1 cellular context compared by ENCODE assay signal in the genomic region with DNA sequence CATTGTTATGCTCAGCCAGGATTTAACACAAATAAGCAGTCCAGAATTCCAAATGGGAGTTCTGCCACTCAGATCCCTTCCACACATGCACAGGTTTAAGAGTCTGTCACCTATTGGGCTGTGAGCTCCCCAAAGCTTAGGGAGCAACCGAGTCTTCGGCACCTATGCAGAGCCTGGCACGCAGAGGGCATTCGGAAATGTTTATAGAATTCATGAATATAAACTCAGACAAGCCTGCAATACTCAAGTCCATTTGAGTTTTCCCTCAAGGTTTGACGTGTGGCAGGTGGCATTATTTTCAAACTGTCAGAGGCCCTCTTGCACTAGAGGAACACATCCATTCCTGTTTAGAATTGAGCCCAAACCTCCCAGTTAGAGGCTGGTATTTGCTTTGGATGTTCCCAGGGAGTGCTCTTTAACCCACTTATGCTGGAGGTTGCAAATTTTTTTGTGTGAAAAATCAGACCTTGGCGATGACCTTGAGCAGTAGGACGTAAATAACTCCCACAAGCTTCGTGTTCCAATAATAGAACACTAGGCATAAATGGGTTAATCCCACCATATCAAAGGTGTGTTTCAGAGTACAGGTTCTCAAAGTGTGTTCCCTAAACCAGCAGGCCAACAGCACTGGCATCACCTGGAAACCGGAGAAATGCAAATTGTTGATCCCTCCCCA.
A peak's percentile ranks its signal among the peaks of the same experiment; 100 is the strongest.
TF ChIP-seq lines count a peak whose summit lies in the region.

No MANE protein-coding gene starts in this region.

TF ChIP-seq in HepG2, 621 proteins besides CTCF, POLR2A, EP300 and RAD21 (continued from another document and continues in another):
- TF ChIP-seq ESRRA (CRISPR knock-in tag; IDR thresholded peaks at IDR 0.05; ENCODE audit: low read depth) (peak; percentile 75), ZFX (CRISPR knock-in tag; IDR thresholded peaks at IDR 0.05; ENCODE audit: low read depth) (no peak), ZNF501 (CRISPR knock-in tag; IDR thresholded peaks at IDR 0.05) (peak; percentile 70; the same call in 1 of the 2 replicates), ZNF75D (CRISPR knock-in tag; IDR thresholded peaks at IDR 0.05; ENCODE audit: borderline replicate concordance) (no peak), ZNF331 (CRISPR knock-in tag; IDR thresholded peaks at IDR 0.05) (peak; percentile 34; the same call in 1 of the 2 replicates), ZNF343 (CRISPR knock-in tag; IDR thresholded peaks at IDR 0.05) (no peak), ZNF180 (CRISPR knock-in tag; IDR thresholded peaks at IDR 0.05; ENCODE audit: borderline replicate concordance, low read depth) (no peak), TARDBP (CRISPR knock-in tag; IDR thresholded peaks at IDR 0.05) (no peak), MAFF (IDR thresholded peaks at IDR 0.05; ENCODE audit: low read depth, low read length) (no peak), MTF1 (CRISPR knock-in tag; IDR thresholded peaks at IDR 0.05) (no peak), ZNF317 (CRISPR knock-in tag; IDR thresholded peaks at IDR 0.05) (no peak; the same call in 1 of the 2 replicates), ELF1 (CRISPR knock-in tag; IDR thresholded peaks at IDR 0.05) (no peak), ZNF710 (CRISPR knock-in tag; IDR thresholded peaks at IDR 0.05; ENCODE audit: borderline replicate concordance) (0 out of 2 replicates have a peak, but pooled peaks have one; percentile 33), ZNF83 (CRISPR knock-in tag; IDR thresholded peaks at IDR 0.05; ENCODE audit: borderline replicate concordance) (no peak), JDP2 (CRISPR knock-in tag; IDR thresholded peaks at IDR 0.05; ENCODE audit: borderline replicate concordance) (no peak), CREM (IDR thresholded peaks at IDR 0.05) (no peak), CREM (CRISPR knock-in tag; IDR thresholded peaks at IDR 0.05) (no peak), FOXO1 (CRISPR knock-in tag; IDR thresholded peaks at IDR 0.05) (no peak), TEAD2 (CRISPR knock-in tag; IDR thresholded peaks at IDR 0.05) (no peak), ZNF484 (CRISPR knock-in tag; IDR thresholded peaks at IDR 0.05; ENCODE audit: borderline replicate concordance, low read depth) (no peak), RFXANK (CRISPR knock-in tag; IDR thresholded peaks at IDR 0.05) (no peak), ATF4 (CRISPR knock-in tag; IDR thresholded peaks at IDR 0.05) (no peak), SMAD1 (CRISPR knock-in tag; IDR thresholded peaks at IDR 0.05; ENCODE audit: borderline replicate concordance, low read depth) (no peak), RCOR2 (CRISPR knock-in tag; IDR thresholded peaks at IDR 0.05) (0 out of 2 replicates have a peak, but pooled peaks have one; percentile 46), ZNF276 (CRISPR knock-in tag; IDR thresholded peaks at IDR 0.05; ENCODE audit: low read depth) (no peak), SSRP1 (CRISPR knock-in tag; IDR thresholded peaks at IDR 0.05) (no peak), SMAD3 (CRISPR knock-in tag; IDR thresholded peaks at IDR 0.05) (no peak), NCOR1 (IDR thresholded peaks at IDR 0.05; ENCODE audit: borderline replicate concordance, low read length) (no peak), ZNF224 (CRISPR knock-in tag; IDR thresholded peaks at IDR 0.05) (no peak), ZNF263 (CRISPR knock-in tag; IDR thresholded peaks at IDR 0.05) (no peak; the same call in 1 of the 2 replicates), ZNF33A (CRISPR knock-in tag; IDR thresholded peaks at IDR 0.05; ENCODE audit: borderline replicate concordance) (no peak), SIX1 (CRISPR knock-in tag; IDR thresholded peaks at IDR 0.05; ENCODE audit: borderline replicate concordance) (no peak)
- TF ChIP-seq, protein P1, sequence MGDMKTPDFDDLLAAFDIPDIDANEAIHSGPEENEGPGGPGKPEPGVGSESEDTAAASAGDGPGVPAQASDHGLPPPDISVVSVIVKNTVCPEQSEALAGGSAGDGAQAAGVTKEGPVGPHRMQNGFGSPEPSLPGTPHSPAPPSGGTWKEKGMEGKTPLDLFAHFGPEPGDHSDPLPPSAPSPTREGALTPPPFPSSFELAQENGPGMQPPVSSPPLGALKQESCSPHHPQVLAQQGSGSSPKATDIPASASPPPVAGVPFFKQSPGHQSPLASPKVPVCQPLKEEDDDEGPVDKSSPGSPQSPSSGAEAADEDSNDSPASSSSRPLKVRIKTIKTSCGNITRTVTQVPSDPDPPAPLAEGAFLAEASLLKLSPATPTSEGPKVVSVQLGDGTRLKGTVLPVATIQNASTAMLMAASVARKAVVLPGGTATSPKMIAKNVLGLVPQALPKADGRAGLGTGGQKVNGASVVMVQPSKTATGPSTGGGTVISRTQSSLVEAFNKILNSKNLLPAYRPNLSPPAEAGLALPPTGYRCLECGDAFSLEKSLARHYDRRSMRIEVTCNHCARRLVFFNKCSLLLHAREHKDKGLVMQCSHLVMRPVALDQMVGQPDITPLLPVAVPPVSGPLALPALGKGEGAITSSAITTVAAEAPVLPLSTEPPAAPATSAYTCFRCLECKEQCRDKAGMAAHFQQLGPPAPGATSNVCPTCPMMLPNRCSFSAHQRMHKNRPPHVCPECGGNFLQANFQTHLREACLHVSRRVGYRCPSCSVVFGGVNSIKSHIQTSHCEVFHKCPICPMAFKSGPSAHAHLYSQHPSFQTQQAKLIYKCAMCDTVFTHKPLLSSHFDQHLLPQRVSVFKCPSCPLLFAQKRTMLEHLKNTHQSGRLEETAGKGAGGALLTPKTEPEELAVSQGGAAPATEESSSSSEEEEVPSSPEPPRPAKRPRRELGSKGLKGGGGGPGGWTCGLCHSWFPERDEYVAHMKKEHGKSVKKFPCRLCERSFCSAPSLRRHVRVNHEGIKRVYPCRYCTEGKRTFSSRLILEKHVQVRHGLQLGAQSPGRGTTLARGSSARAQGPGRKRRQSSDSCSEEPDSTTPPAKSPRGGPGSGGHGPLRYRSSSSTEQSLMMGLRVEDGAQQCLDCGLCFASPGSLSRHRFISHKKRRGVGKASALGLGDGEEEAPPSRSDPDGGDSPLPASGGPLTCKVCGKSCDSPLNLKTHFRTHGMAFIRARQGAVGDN (CRISPR knock-in tag; IDR thresholded peaks at IDR 0.05), result no peak
- TF ChIP-seq, protein P2, sequence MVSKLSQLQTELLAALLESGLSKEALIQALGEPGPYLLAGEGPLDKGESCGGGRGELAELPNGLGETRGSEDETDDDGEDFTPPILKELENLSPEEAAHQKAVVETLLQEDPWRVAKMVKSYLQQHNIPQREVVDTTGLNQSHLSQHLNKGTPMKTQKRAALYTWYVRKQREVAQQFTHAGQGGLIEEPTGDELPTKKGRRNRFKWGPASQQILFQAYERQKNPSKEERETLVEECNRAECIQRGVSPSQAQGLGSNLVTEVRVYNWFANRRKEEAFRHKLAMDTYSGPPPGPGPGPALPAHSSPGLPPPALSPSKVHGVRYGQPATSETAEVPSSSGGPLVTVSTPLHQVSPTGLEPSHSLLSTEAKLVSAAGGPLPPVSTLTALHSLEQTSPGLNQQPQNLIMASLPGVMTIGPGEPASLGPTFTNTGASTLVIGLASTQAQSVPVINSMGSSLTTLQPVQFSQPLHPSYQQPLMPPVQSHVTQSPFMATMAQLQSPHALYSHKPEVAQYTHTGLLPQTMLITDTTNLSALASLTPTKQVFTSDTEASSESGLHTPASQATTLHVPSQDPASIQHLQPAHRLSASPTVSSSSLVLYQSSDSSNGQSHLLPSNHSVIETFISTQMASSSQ (IDR thresholded peaks at IDR 0.05; ENCODE audit: low read depth), result no peak
- TF ChIP-seq, protein P2 (CRISPR knock-in tag; IDR thresholded peaks at IDR 0.05; ENCODE audit: borderline replicate concordance), result no peak
- TF ChIP-seq, protein P3, sequence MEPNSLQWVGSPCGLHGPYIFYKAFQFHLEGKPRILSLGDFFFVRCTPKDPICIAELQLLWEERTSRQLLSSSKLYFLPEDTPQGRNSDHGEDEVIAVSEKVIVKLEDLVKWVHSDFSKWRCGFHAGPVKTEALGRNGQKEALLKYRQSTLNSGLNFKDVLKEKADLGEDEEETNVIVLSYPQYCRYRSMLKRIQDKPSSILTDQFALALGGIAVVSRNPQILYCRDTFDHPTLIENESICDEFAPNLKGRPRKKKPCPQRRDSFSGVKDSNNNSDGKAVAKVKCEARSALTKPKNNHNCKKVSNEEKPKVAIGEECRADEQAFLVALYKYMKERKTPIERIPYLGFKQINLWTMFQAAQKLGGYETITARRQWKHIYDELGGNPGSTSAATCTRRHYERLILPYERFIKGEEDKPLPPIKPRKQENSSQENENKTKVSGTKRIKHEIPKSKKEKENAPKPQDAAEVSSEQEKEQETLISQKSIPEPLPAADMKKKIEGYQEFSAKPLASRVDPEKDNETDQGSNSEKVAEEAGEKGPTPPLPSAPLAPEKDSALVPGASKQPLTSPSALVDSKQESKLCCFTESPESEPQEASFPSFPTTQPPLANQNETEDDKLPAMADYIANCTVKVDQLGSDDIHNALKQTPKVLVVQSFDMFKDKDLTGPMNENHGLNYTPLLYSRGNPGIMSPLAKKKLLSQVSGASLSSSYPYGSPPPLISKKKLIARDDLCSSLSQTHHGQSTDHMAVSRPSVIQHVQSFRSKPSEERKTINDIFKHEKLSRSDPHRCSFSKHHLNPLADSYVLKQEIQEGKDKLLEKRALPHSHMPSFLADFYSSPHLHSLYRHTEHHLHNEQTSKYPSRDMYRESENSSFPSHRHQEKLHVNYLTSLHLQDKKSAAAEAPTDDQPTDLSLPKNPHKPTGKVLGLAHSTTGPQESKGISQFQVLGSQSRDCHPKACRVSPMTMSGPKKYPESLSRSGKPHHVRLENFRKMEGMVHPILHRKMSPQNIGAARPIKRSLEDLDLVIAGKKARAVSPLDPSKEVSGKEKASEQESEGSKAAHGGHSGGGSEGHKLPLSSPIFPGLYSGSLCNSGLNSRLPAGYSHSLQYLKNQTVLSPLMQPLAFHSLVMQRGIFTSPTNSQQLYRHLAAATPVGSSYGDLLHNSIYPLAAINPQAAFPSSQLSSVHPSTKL (CRISPR knock-in tag; IDR thresholded peaks at IDR 0.05), result peak; percentile 46; the same call in 1 of the 2 replicates
- TF ChIP-seq, protein P4, sequence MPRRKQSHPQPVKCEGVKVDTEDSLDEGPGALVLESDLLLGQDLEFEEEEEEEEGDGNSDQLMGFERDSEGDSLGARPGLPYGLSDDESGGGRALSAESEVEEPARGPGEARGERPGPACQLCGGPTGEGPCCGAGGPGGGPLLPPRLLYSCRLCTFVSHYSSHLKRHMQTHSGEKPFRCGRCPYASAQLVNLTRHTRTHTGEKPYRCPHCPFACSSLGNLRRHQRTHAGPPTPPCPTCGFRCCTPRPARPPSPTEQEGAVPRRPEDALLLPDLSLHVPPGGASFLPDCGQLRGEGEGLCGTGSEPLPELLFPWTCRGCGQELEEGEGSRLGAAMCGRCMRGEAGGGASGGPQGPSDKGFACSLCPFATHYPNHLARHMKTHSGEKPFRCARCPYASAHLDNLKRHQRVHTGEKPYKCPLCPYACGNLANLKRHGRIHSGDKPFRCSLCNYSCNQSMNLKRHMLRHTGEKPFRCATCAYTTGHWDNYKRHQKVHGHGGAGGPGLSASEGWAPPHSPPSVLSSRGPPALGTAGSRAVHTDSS (CRISPR knock-in tag; conservative IDR thresholded peaks at IDR 0.05), result no peak
- TF ChIP-seq, protein P5, sequence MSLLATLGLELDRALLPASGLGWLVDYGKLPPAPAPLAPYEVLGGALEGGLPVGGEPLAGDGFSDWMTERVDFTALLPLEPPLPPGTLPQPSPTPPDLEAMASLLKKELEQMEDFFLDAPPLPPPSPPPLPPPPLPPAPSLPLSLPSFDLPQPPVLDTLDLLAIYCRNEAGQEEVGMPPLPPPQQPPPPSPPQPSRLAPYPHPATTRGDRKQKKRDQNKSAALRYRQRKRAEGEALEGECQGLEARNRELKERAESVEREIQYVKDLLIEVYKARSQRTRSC (CRISPR knock-in tag; IDR thresholded peaks at IDR 0.05; ENCODE audit: low read depth), result no peak
